Comparison of ENCODE assay signal across 8 cellular contexts in genomic region chr19:12774588-12775555, GRCh38. TPM values are rescaled to one million over a fixed set of nuclear protein-coding genes. Genes with fewer than 3 reads are reported as not detected.
A peak's percentile ranks its signal among the peaks of the same experiment; 100 is the strongest.
DNase-seq lines count a peak whose midpoint lies in the region; ATAC-seq and TF ChIP-seq lines count a peak whose summit lies in the region.

TSS of gene HOOK2 (minus strand) at chr19:12775552. CDS start at chr19:12775449, 103 bp downstream.

- ATAC-seq in T-helper 17 cell = peak; percentile 13

- DNase-seq in G401 (ENCODE audit: low spot score) (peak; percentile 52), T-helper 17 cell (peak in 2 of 3 donors; percentile 31 to 39), endodermal cell (peak; percentile 97), uterus (peak in 1 of 2 donors; percentile 71), Ammon's horn (ENCODE audit: low spot score) (no peak), GM20000 (ENCODE audit: low spot score) (no peak)

- TF ChIP-seq POLR2A in uterus (IDR thresholded peaks at IDR 0.05) = peak in 1 of 2 donors; percentile 55

- H3K4me3 ChIP-seq in HUES48 (ENCODE audit: low read depth, low read length) (peak within 1 kb of the TSS; percentile 92), endodermal cell (ENCODE audit: low read length) (peak within 1 kb of the TSS; percentile 81), mucosa of stomach (ENCODE audit: low read length) (peak within 1 kb of the TSS; percentile 20), uterus (peak within 1 kb of the TSS; percentile 38 to 58)

- in situ Hi-C loops in G401 (cut with HindIII; ENCODE audit: low sequenced_read_pairs) = no loop called here

- H3K36me3 Mint-ChIP-seq in T-helper 17 cell (ENCODE audit: low read depth) (peaks cover 2% of the 10 kb centered on the region), endodermal cell (ENCODE audit: low read depth) (peaks cover 26% of the 10 kb centered on the region)

- H3K9me3 ChIP-seq in HUES48 (ENCODE audit: control insufficient read depth, insufficient read depth, low read length) (no peaks in the 10 kb centered on the region), T-helper 17 cell (ENCODE audit: control insufficient read depth, low read length, poor library complexity, severe bottlenecking) (no peaks in the 10 kb centered on the region), endodermal cell (ENCODE audit: control insufficient read depth, low read length) (no peaks in the 10 kb centered on the region), mucosa of stomach (ENCODE audit: control insufficient read depth, low read length) (no peaks in the 10 kb centered on the region), uterus (no peaks in the 10 kb centered on the region)

- H3K27me3 ChIP-seq in HUES48 (ENCODE audit: control insufficient read depth, insufficient read depth, low read length) (no peaks in the 10 kb centered on the region), endodermal cell (ENCODE audit: control insufficient read depth, insufficient read depth, low read length, poor library complexity, severe bottlenecking) (no peaks in the 10 kb centered on the region), mucosa of stomach (ENCODE audit: control insufficient read depth, insufficient read depth, low read length) (no peaks in the 10 kb centered on the region), uterus (no peaks in the 10 kb centered on the region)

- H3K4me3 Mint-ChIP-seq in T-helper 17 cell (peak within 1 kb of the TSS; percentile 84), endodermal cell (peak within 1 kb of the TSS; percentile 81)

- H3K27ac ChIP-seq in HUES48 (ENCODE audit: low read depth, low read length) (peak within 1 kb of the TSS; percentile 71), endodermal cell (ENCODE audit: low read depth, low read length) (no peak within 1 kb of the TSS), uterus (peak within 1 kb of the TSS; percentile 52 to 78)

- WGBS in endodermal cell (ENCODE audit: insufficient coverage in 1 of 2, insufficient read length in 1 of 2), 2 experiments = 20 to 59% methylated on average over 23 to 58 of the region's 58 CpGs

- H3K4me1 Mint-ChIP-seq in T-helper 17 cell (peaks cover 21% of the 10 kb centered on the region), endodermal cell (peaks cover 24% of the 10 kb centered on the region)

- no peaks in the 10 kb centered on the region for H3K27me3 Mint-ChIP-seq in T-helper 17 cell
- H3K27me3 Mint-ChIP-seq in endodermal cell (ENCODE audit: insufficient read depth) = no peaks in the 10 kb centered on the region

- TF ChIP-seq CTCF in endodermal cell (conservative IDR thresholded peaks at IDR 0.05) (no peak), uterus (IDR thresholded peaks at IDR 0.05) (no peak), GM20000 (IDR thresholded peaks at IDR 0.05; ENCODE audit: extremely low read depth, missing control alignments) (no peak)

- intact Hi-C loops in uterus (cut with DNase I; ENCODE audit: low total_unique reads) = no loop called here

- H3K27ac Mint-ChIP-seq in T-helper 17 cell (peak within 1 kb of the TSS; percentile 67), endodermal cell (peak within 1 kb of the TSS; percentile 97)

- no peaks in the 10 kb centered on the region for H3K9me3 Mint-ChIP-seq in endodermal cell

- H3K36me3 ChIP-seq in HUES48 (ENCODE audit: control insufficient read depth, insufficient read depth, low read length) = peaks cover 14% of the 10 kb centered on the region; the same call in 1 of the 2 replicates
- H3K36me3 ChIP-seq in endodermal cell (ENCODE audit: control insufficient read depth, insufficient read depth, low read length) = no peaks in the 10 kb centered on the region
- no peaks in the 10 kb centered on the region for H3K36me3 ChIP-seq in mucosa of stomach (ENCODE audit: control insufficient read depth, insufficient read depth, low read length)
- H3K36me3 ChIP-seq in uterus = no peaks in the 10 kb centered on the region

- peak within 1 kb of the TSS; percentile 80 for H3K9ac ChIP-seq in HUES48 (ENCODE audit: low read depth, low read length)
- H3K9ac ChIP-seq in endodermal cell (ENCODE audit: extremely low read depth, low read length, poor library complexity, severe bottlenecking) = no peak within 1 kb of the TSS
- H3K9ac ChIP-seq in mucosa of stomach (ENCODE audit: low read length) = peak within 1 kb of the TSS; percentile 72

- H3K4me1 ChIP-seq in HUES48 (ENCODE audit: control insufficient read depth, insufficient read depth, low read length) (peaks cover 26% of the 10 kb centered on the region), endodermal cell (ENCODE audit: control insufficient read depth, insufficient read depth, low read length) (no peaks in the 10 kb centered on the region), mucosa of stomach (ENCODE audit: control insufficient read depth, insufficient read depth, low read length) (peaks cover 35% of the 10 kb centered on the region), uterus (peaks cover 0 to 11% of the 10 kb centered on the region in 2 donors)

RNA-seq across cellular contexts. Expression of gene HOOK2, which starts in this region (rescaled TPM):
- 19.4 and 20.2 TPM in 2 replicates for total RNA-seq in G401 (2014; rRNA removed; shearing (Covaris generic))
- total RNA-seq in T-helper 17 cell = 10 to 100 TPM; 14.9 to 19.3 TPM
- total RNA-seq in endodermal cell = 100 to 1,000 TPM in 1 of 2 donors, 10 to 100 TPM in 1; 82.1 to 103 TPM
- 28.9 TPM for polyA plus RNA-seq in endodermal cell (2013, experiment 1 of 2)
- 23.8 TPM for polyA plus RNA-seq in endodermal cell (2013, experiment 2 of 2)
- 10 to 100 TPM in 2 of 4 donors, 1 to 10 TPM in 1, under 1 TPM in 1; 0.59 to 37.5 (median 14.0) TPM for total RNA-seq in uterus

Comparison
In these comparisons a context has a peak if more than half of its experiments do, and no peak if none do; other contexts are left out.
1. DNase-seq: peak in G401 (single experiment), T-helper 17 cell (2 of 3) and endodermal cell (single experiment); none in Ammon's horn (single experiment) and GM20000 (single experiment).
2. H3K4me3 ChIP-seq: peak in every context shown above with its lines; median percentile 92 in HUES48; 81 in endodermal cell; 48 in uterus; 20 in mucosa of stomach.